Comparison of ENCODE assay signal across 19 cellular contexts in the genomic region with DNA sequence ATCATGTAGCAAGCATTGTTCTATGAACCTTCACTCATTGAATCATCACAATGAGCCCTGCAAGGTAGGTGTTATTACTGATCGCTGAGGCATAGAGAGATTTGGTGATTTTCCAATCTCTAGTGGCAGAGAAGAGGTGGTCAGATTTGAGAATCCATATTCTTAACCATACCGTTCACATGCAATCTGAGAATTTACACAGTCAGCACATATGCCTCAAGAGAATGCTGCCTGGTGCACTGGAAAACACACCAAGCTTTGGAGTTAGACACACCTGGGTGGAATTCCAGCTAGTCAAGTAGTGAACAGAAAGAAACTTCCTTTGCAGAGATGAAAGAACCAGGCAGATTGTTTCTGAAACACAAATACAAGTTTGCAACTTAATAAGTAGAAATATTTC.
"Had no signal": no experiment of that assay in that cellular context is flagged by ENCODE, and none has a peak within 500 bp of the region (broad histone marks: within the 10 kb centered on the region; RNA-seq: fewer than 3 reads in every experiment).

No MANE protein-coding gene starts in this region.

- H3K36me3 ChIP-seq: heart left ventricle, neutrophil, ovary, right atrium auricular region, stomach, thoracic aorta, transverse colon had no signal

- H3K9me3 ChIP-seq: heart left ventricle, neutrophil, ovary, right atrium auricular region, stomach, thoracic aorta, transverse colon had no signal

- H3K27ac ChIP-seq: heart left ventricle, neutrophil, ovary, right atrium auricular region, stomach, thoracic aorta, transverse colon had no signal

- H3K27me3 ChIP-seq: neutrophil, ovary, right atrium auricular region, stomach, transverse colon had no signal

- H3K4me3 Mint-ChIP-seq: naive thymus-derived CD4-positive, alpha-beta T cell had no signal

- FAIRE-seq: small intestine had no signal

- H3K36me3 Mint-ChIP-seq: naive thymus-derived CD4-positive, alpha-beta T cell had no signal

- H3K4me1 ChIP-seq: heart left ventricle, right atrium auricular region, stomach, transverse colon had no signal

- H3K4me3 ChIP-seq: dorsolateral prefrontal cortex, heart left ventricle, ovary, right atrium auricular region, stomach, thoracic aorta, transverse colon had no signal

- H3K27ac Mint-ChIP-seq: naive thymus-derived CD4-positive, alpha-beta T cell had no signal

- DNase-seq: cortex of kidney; dorsolateral prefrontal cortex; effector CD8-positive, alpha-beta T cell; foreskin melanocyte; heart left ventricle; hippocampal formation; kidney glomerular epithelial cell; mammary epithelial cell; naive thymus-derived CD4-positive, alpha-beta T cell; ovary; small intestine; stimulated activated CD4-positive, alpha-beta T cell treated with anti-CD3 and anti-CD28 coated beads, Interleukin-12 subunit alpha, Interleukin-12 subunit beta, amount 100 ng/mL, for 4 hours; stimulated activated naive CD4-positive, alpha-beta T cell; stomach; substantia nigra; transverse colon had no signal

- ATAC-seq: heart left ventricle; naive thymus-derived CD4-positive, alpha-beta T cell had no signal
